In the genomic region with DNA sequence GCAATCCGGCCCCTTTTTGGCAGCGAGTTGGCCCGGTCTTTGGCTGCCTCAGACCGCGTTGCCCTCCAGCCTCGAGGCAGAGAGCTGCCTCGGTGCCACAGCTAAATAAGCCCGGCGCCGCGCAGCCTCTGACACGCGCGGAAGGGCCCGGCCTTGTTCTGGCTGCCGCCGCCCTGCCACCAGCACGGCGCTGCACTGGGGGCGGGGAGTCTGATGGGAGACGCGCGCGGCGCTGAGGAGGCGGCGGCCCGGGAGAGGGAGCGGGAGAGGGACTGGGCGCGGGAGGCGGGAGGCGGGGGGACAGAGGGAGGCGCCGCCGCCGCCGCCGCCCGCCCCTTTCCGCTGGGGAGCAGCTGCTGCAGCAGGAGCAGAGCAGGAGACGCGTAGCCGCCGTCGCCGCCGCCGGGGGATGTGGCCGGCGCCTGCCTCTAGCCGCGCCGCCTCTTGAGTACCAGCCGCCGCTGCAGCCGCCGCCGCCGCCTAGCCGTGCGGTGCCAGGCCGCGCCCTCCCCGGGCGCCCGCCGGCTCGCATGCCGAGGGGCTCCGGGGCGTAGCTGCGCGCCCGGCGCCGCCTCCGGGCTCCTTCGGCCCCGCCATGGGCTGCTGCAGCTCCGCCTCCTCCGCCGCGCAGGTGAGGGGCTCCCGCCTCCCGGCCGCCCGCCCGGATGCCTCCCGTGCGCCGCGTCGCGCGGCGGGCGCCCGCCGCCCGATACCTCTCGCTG, we compare ENCODE assay signal across 1 cellular context.
TF ChIP-seq lines count a peak whose summit lies in the region.

A gene (plus strand): TSS at position 378 of the 722 bp plus-strand sequence. CDS start 218 bp downstream, at position 596.

TF ChIP-seq in HEK293, 187 proteins besides CTCF, POLR2A, EP300 and RAD21 (continued from another document and continues in another):
- TF ChIP-seq, protein P1, sequence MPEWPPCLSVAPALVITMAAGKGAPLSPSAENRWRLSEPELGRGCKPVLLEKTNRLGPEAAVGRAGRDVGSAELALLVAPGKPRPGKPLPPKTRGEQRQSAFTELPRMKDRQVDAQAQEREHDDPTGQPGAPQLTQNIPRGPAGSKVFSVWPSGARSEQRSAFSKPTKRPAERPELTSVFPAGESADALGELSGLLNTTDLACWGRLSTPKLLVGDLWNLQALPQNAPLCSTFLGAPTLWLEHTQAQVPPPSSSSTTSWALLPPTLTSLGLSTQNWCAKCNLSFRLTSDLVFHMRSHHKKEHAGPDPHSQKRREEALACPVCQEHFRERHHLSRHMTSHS (tag by site-specific recombination; IDR thresholded peaks at IDR 0.05) = no peak
- TF ChIP-seq ZNF354C (tag by site-specific recombination; IDR thresholded peaks at IDR 0.05; ENCODE audit: borderline replicate concordance, low read depth) (no peak), SETDB1 (IDR thresholded peaks at IDR 0.05; ENCODE audit: insufficient read length, low read length) (no peak), KLF8 (tag by site-specific recombination; IDR thresholded peaks at IDR 0.05) (peak; percentile 93), ZFHX2 (tag by site-specific recombination; conservative IDR thresholded peaks at IDR 0.05) (peak; percentile 77), ZNF791 (tag by site-specific recombination; IDR thresholded peaks at IDR 0.05) (no peak), ZNF302 (tag by site-specific recombination; IDR thresholded peaks at IDR 0.05; ENCODE audit: low read depth) (no peak), ZNF610 (tag by site-specific recombination; IDR thresholded peaks at IDR 0.05; ENCODE audit: borderline replicate concordance) (peak; percentile 88; the same call in 1 of the 2 replicates), TCF7L2 (IDR thresholded peaks at IDR 0.05; ENCODE audit: borderline replicate concordance, low read depth, low read length) (no peak), TRIM28 (IDR thresholded peaks at IDR 0.05; ENCODE audit: borderline replicate concordance, low read length) (peak; percentile 86; the same call in 1 of the 2 replicates), ZNF777 (tag by site-specific recombination; IDR thresholded peaks at IDR 0.05; ENCODE audit: borderline replicate concordance) (peak; percentile 100), ZNF155 (tag by site-specific recombination; IDR thresholded peaks at IDR 0.05) (no peak), SCRT1 (tag by site-specific recombination; IDR thresholded peaks at IDR 0.05; ENCODE audit: borderline replicate concordance) (no peak), ZNF394 (tag by site-specific recombination; IDR thresholded peaks at IDR 0.05; ENCODE audit: borderline replicate concordance) (peak; percentile 77), ZNF76 (tag by site-specific recombination; IDR thresholded peaks at IDR 0.05; ENCODE audit: borderline replicate concordance, low read depth) (peak; percentile 87), ZNF747 (tag by site-specific recombination; IDR thresholded peaks at IDR 0.05) (no peak), ZNF132 (tag by site-specific recombination; IDR thresholded peaks at IDR 0.05; ENCODE audit: borderline replicate concordance) (no peak), ZNF596 (tag by site-specific recombination; IDR thresholded peaks at IDR 0.05) (peak; percentile 75), YY2 (tag by site-specific recombination; IDR thresholded peaks at IDR 0.05) (peak; percentile 63), ZNF433 (tag by site-specific recombination; IDR thresholded peaks at IDR 0.05; ENCODE audit: low read depth) (no peak), ZNF768 (tag by site-specific recombination; IDR thresholded peaks at IDR 0.05) (no peak), KLF9 (tag by site-specific recombination; IDR thresholded peaks at IDR 0.05; ENCODE audit: low read depth) (peak; percentile 79), ZNF311 (tag by site-specific recombination; IDR thresholded peaks at IDR 0.05; ENCODE audit: borderline replicate concordance) (no peak), SP3 (tag by site-specific recombination; IDR thresholded peaks at IDR 0.05) (peak; percentile 82), WT1 (tag by site-specific recombination; IDR thresholded peaks at IDR 0.05) (peak; percentile 30; the same call in 1 of the 2 replicates), ZNF514 (tag by site-specific recombination; IDR thresholded peaks at IDR 0.05) (no peak), ZNF174 (tag by site-specific recombination; IDR thresholded peaks at IDR 0.05) (no peak), ZNF623 (tag by site-specific recombination; IDR thresholded peaks at IDR 0.05) (0 out of 2 replicates have a peak, but pooled peaks have one; percentile 10), ZBTB20 (tag by site-specific recombination; IDR thresholded peaks at IDR 0.05) (peak; percentile 93)
- TF ChIP-seq, protein P2, sequence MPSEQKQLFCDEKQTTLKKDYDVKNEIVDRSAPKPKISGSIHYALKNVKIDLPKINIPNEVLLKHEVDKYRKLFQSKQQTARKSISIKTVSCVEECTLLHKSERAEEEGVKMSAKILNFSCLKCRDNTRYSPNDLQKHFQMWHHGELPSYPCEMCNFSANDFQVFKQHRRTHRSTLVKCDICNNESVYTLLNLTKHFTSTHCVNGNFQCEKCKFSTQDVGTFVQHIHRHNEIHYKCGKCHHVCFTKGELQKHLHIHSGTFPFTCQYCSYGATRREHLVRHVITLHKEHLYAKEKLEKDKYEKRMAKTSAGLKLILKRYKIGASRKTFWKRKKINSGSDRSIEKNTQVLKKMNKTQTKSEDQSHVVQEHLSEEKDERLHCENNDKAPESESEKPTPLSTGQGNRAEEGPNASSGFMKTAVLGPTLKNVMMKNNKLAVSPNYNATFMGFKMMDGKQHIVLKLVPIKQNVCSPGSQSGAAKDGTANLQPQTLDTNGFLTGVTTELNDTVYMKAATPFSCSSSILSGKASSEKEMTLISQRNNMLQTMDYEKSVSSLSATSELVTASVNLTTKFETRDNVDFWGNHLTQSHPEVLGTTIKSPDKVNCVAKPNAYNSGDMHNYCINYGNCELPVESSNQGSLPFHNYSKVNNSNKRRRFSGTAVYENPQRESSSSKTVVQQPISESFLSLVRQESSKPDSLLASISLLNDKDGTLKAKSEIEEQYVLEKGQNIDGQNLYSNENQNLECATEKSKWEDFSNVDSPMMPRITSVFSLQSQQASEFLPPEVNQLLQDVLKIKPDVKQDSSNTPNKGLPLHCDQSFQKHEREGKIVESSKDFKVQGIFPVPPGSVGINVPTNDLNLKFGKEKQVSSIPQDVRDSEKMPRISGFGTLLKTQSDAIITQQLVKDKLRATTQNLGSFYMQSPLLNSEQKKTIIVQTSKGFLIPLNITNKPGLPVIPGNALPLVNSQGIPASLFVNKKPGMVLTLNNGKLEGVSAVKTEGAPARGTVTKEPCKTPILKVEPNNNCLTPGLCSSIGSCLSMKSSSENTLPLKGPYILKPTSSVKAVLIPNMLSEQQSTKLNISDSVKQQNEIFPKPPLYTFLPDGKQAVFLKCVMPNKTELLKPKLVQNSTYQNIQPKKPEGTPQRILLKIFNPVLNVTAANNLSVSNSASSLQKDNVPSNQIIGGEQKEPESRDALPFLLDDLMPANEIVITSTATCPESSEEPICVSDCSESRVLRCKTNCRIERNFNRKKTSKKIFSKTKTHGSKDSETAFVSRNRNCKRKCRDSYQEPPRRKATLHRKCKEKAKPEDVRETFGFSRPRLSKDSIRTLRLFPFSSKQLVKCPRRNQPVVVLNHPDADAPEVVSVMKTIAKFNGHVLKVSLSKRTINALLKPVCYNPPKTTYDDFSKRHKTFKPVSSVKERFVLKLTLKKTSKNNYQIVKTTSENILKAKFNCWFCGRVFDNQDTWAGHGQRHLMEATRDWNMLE (tag by site-specific recombination; conservative IDR thresholded peaks at IDR 0.05; ENCODE audit: low read depth) = peak; percentile 65
- TF ChIP-seq, protein P3, sequence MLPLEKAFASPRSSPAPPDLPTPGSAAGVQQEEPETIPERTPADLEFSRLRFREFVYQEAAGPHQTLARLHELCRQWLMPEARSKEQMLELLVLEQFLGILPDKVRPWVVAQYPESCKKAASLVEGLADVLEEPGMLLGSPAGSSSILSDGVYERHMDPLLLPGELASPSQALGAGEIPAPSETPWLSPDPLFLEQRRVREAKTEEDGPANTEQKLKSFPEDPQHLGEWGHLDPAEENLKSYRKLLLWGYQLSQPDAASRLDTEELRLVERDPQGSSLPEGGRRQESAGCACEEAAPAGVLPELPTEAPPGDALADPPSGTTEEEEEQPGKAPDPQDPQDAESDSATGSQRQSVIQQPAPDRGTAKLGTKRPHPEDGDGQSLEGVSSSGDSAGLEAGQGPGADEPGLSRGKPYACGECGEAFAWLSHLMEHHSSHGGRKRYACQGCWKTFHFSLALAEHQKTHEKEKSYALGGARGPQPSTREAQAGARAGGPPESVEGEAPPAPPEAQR (tag by site-specific recombination; IDR thresholded peaks at IDR 0.05) = 0 out of 2 replicates have a peak, but pooled peaks have one; percentile 42
- TF ChIP-seq, protein P4, sequence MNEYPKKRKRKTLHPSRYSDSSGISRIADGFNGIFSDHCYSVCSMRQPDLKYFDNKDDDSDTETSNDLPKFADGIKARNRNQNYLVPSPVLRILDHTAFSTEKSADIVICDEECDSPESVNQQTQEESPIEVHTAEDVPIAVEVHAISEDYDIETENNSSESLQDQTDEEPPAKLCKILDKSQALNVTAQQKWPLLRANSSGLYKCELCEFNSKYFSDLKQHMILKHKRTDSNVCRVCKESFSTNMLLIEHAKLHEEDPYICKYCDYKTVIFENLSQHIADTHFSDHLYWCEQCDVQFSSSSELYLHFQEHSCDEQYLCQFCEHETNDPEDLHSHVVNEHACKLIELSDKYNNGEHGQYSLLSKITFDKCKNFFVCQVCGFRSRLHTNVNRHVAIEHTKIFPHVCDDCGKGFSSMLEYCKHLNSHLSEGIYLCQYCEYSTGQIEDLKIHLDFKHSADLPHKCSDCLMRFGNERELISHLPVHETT (tag by site-specific recombination; IDR thresholded peaks at IDR 0.05) = peak; percentile 74; the same call in 1 of the 2 replicates
- TF ChIP-seq, protein P5, sequence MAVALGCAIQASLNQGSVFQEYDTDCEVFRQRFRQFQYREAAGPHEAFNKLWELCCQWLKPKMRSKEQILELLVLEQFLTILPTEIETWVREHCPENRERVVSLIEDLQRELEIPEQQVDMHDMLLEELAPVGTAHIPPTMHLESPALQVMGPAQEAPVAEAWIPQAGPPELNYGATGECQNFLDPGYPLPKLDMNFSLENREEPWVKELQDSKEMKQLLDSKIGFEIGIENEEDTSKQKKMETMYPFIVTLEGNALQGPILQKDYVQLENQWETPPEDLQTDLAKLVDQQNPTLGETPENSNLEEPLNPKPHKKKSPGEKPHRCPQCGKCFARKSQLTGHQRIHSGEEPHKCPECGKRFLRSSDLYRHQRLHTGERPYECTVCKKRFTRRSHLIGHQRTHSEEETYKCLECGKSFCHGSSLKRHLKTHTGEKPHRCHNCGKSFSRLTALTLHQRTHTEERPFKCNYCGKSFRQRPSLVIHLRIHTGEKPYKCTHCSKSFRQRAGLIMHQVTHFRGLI (tag by site-specific recombination; IDR thresholded peaks at IDR 0.05) = peak; percentile 78
- TF ChIP-seq, protein P6, sequence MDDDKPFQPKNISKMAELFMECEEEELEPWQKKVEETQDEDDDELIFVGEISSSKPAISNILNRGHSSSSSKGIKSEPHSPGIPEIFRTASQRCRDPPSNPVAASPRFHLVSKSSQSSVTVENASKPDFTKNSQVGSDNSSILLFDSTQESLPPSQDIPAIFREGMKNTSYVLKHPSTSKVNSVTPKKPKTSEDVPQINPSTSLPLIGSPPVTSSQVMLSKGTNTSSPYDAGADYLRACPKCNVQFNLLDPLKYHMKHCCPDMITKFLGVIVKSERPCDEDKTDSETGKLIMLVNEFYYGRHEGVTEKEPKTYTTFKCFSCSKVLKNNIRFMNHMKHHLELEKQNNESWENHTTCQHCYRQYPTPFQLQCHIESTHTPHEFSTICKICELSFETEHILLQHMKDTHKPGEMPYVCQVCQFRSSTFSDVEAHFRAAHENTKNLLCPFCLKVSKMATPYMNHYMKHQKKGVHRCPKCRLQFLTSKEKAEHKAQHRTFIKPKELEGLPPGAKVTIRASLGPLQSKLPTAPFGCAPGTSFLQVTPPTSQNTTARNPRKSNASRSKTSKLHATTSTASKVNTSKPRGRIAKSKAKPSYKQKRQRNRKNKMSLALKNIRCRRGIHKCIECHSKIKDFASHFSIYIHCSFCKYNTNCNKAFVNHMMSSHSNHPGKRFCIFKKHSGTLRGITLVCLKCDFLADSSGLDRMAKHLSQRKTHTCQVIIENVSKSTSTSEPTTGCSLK (tag by site-specific recombination; IDR thresholded peaks at IDR 0.05) = no peak
- TF ChIP-seq, protein P7, sequence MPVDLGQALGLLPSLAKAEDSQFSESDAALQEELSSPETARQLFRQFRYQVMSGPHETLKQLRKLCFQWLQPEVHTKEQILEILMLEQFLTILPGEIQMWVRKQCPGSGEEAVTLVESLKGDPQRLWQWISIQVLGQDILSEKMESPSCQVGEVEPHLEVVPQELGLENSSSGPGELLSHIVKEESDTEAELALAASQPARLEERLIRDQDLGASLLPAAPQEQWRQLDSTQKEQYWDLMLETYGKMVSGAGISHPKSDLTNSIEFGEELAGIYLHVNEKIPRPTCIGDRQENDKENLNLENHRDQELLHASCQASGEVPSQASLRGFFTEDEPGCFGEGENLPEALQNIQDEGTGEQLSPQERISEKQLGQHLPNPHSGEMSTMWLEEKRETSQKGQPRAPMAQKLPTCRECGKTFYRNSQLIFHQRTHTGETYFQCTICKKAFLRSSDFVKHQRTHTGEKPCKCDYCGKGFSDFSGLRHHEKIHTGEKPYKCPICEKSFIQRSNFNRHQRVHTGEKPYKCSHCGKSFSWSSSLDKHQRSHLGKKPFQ (tag by site-specific recombination; IDR thresholded peaks at IDR 0.05) = 0 out of 2 replicates have a peak, but pooled peaks have one; percentile 29
- TF ChIP-seq, protein P8, sequence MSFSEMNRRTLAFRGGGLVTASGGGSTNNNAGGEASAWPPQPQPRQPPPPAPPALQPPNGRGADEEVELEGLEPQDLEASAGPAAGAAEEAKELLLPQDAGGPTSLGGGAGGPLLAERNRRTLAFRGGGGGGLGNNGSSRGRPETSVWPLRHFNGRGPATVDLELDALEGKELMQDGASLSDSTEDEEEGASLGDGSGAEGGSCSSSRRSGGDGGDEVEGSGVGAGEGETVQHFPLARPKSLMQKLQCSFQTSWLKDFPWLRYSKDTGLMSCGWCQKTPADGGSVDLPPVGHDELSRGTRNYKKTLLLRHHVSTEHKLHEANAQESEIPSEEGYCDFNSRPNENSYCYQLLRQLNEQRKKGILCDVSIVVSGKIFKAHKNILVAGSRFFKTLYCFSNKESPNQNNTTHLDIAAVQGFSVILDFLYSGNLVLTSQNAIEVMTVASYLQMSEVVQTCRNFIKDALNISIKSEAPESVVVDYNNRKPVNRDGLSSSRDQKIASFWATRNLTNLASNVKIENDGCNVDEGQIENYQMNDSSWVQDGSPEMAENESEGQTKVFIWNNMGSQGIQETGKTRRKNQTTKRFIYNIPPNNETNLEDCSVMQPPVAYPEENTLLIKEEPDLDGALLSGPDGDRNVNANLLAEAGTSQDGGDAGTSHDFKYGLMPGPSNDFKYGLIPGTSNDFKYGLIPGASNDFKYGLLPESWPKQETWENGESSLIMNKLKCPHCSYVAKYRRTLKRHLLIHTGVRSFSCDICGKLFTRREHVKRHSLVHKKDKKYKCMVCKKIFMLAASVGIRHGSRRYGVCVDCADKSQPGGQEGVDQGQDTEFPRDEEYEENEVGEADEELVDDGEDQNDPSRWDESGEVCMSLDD (tag by site-specific recombination; IDR thresholded peaks at IDR 0.05) = no peak; the same call in 1 of the 2 replicates
- TF ChIP-seq, protein P9, sequence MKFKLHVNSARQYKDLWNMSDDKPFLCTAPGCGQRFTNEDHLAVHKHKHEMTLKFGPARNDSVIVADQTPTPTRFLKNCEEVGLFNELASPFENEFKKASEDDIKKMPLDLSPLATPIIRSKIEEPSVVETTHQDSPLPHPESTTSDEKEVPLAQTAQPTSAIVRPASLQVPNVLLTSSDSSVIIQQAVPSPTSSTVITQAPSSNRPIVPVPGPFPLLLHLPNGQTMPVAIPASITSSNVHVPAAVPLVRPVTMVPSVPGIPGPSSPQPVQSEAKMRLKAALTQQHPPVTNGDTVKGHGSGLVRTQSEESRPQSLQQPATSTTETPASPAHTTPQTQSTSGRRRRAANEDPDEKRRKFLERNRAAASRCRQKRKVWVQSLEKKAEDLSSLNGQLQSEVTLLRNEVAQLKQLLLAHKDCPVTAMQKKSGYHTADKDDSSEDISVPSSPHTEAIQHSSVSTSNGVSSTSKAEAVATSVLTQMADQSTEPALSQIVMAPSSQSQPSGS (tag by site-specific recombination; IDR thresholded peaks at IDR 0.05; ENCODE audit: low read depth) = no peak
